Comparison of ENCODE assay signal across 22 cellular contexts in the genomic region with DNA sequence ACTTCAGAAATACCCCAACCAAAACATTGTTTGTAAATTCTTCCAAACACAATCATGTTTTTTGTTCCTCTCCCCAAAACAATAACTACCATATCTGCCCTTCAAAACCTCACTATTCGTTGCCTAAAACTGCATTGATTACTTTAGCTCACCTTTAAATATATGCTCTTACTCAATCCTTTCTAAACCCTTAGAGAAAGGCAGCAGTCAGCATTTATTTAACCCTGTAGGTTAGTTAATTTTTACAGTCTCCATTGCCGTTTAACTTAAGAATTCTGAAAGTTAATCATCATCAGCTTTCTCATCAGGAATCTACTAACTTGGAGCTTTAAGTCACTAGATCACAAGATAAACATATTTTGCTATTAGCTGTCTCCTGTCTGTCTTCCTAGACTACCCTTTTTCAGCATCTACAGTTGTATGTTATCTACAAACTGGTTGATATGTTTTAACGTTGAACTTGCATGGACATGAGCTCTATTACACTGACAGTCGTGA.
DNase-seq lines count a peak whose midpoint lies in the region; ATAC-seq and TF ChIP-seq lines count a peak whose summit lies in the region.
"Had no signal": no experiment of that assay in that cellular context is flagged by ENCODE, and none has a peak within 500 bp of the region (broad histone marks: within the 10 kb centered on the region; RNA-seq: fewer than 3 reads in every experiment).

No MANE protein-coding gene starts in this region.

- H3K27me3 Mint-ChIP-seq in osteocyte (ENCODE audit: unreplicated experiment) = no peaks in the 10 kb centered on the region
- no peaks in the 10 kb centered on the region for H3K27me3 Mint-ChIP-seq in stimulated activated memory B cell treated with anti-CD40 and anti-IgM and Interleukin-4, amounts not matched to agents 10 μg/mL and 1 μg/mL and 100 μg/mL, for 72 hours
- H3K27me3 Mint-ChIP-seq: CD4-positive, alpha-beta T cell had no signal

- no peak overlapping the region for H3K4me3 ChIP-seq in kidney epithelial cell (ENCODE audit: low read depth, low read length)
- H3K4me3 ChIP-seq: BLaER1 treated with 17β-estradiol and CSF1 and Interleukin-3, amounts not matched to agents 10 nM and 100 nM; SJSA1 had no signal

- peaks cover 3% of the 10 kb centered on the region for H3K36me3 Mint-ChIP-seq in osteocyte (ENCODE audit: unreplicated experiment)
- no peaks in the 10 kb centered on the region for H3K36me3 Mint-ChIP-seq in stimulated activated memory B cell treated with anti-CD40 and anti-IgM and Interleukin-4, amounts not matched to agents 10 μg/mL and 1 μg/mL and 100 μg/mL, for 72 hours

- H3K4me1 Mint-ChIP-seq in osteocyte (ENCODE audit: unreplicated experiment) = peaks cover 10% of the 10 kb centered on the region
- no peaks in the 10 kb centered on the region for H3K4me1 Mint-ChIP-seq in stimulated activated memory B cell treated with anti-CD40 and anti-IgM and Interleukin-4, amounts not matched to agents 10 μg/mL and 1 μg/mL and 100 μg/mL, for 72 hours

- DNase-seq in ACHN (peak; percentile 39), OCI-M1 (lab: John Stamatoyannopoulos, UW) (peak; percentile 14), kidney epithelial cell (ENCODE audit: low read depth) (peak; percentile 43), osteocyte (ENCODE audit: extremely low spot score, unreplicated experiment) (no peak)
- DNase-seq: AML-193; CD4-positive, alpha-beta T cell; HCEC 1CT; NCI-H1092; NCI-H1436; NCI-H187; NCI-H2081 treated with DMSO at 0.1 percent for 48 hours; NCI-H2171; NCI-H226; NCI-H510A treated with DMSO at 0.1 percent for 48 hours; NCI-H748 treated with DMSO at 0.1 percent for 48 hours; Right ventricle myocardium superior; RPMI8226 had no signal

- H3K27me3 ChIP-seq in kidney epithelial cell (ENCODE audit: control insufficient read depth, insufficient read depth, low read length) = no peaks in the 10 kb centered on the region
- H3K27me3 ChIP-seq: BLaER1 treated with 17β-estradiol and CSF1 and Interleukin-3, amounts not matched to agents 10 nM and 100 nM; SJSA1 had no signal

- peaks cover 15% of the 10 kb centered on the region for H3K9me3 Mint-ChIP-seq in osteocyte (ENCODE audit: unreplicated experiment)
- H3K9me3 Mint-ChIP-seq in stimulated activated memory B cell treated with anti-CD40 and anti-IgM and Interleukin-4, amounts not matched to agents 10 μg/mL and 1 μg/mL and 100 μg/mL, for 72 hours = peaks cover 15% of the 10 kb centered on the region

- H3K36me3 ChIP-seq in kidney epithelial cell (ENCODE audit: control insufficient read depth, insufficient read depth, low read length) = no peaks in the 10 kb centered on the region
- H3K36me3 ChIP-seq: BLaER1 treated with 17β-estradiol and CSF1 and Interleukin-3, amounts not matched to agents 10 nM and 100 nM; SJSA1 had no signal

- ATAC-seq in GM18868 (IDR thresholded peaks at IDR 0.05; ENCODE audit: unreplicated experiment) (no peak), GM18909 (IDR thresholded peaks at IDR 0.05; ENCODE audit: poor library complexity, unreplicated experiment) (no peak)
- ATAC-seq in stimulated activated memory B cell treated with anti-CD40 and anti-IgM and Interleukin-4, amounts not matched to agents 10 μg/mL and 1 μg/mL and 100 μg/mL, for 72 hours = no peak

- in situ Hi-C loops in ACHN (cut with HindIII; ENCODE audit: low pct_ligation_motif_present, low pct_unique_long_range_greater_than_20kb, low sequenced_read_pairs) = no loop called here

- H3K27ac Mint-ChIP-seq in osteocyte (ENCODE audit: unreplicated experiment) = peak overlapping the region; percentile 15
- H3K27ac Mint-ChIP-seq in stimulated activated memory B cell treated with anti-CD40 and anti-IgM and Interleukin-4, amounts not matched to agents 10 μg/mL and 1 μg/mL and 100 μg/mL, for 72 hours = no peak overlapping the region
- H3K27ac Mint-ChIP-seq: CD4-positive, alpha-beta T cell had no signal

- H3K4me3 Mint-ChIP-seq in osteocyte (ENCODE audit: unreplicated experiment) = no peak overlapping the region
- no peak overlapping the region for H3K4me3 Mint-ChIP-seq in stimulated activated memory B cell treated with anti-CD40 and anti-IgM and Interleukin-4, amounts not matched to agents 10 μg/mL and 1 μg/mL and 100 μg/mL, for 72 hours
- H3K4me3 Mint-ChIP-seq: CD4-positive, alpha-beta T cell had no signal

- TF ChIP-seq CTCF in kidney epithelial cell (IDR thresholded peaks at IDR 0.05; ENCODE audit: insufficient read depth, low read length, poor library complexity, severe bottlenecking) (no peak), osteocyte (IDR thresholded peaks at IDR 0.05) (no peak)
